22 cellular contexts compared by ENCODE assay signal in the genomic region with DNA sequence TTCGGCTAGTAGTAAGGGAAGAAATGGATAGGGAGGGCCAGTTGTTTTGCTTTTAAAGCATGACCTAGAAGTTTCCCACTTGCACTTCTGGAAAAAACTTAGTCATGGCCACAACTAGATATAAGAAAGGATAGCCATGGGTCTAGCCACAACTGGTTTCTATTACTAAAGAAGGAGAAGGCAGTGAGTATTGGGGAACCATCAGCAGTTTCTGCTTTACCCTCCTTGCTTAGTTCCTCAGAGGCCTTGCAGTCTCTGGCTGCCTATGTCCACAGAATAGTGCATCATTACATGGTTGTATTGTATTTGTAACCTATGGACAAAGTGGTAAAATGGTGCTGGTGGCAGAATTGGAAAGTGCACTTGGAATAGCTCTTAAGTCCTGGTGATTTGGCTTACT.
"Had no signal": no experiment of that assay in that cellular context is flagged by ENCODE, and none has a peak within 500 bp of the region (broad histone marks: within the 10 kb centered on the region; RNA-seq: fewer than 3 reads in every experiment).

No MANE protein-coding gene starts in this region.

- H3K36me3 ChIP-seq: esophagus squamous epithelium, gastrocnemius medialis, heart right ventricle, left lung, lower lobe of right lung had no signal

- H3K4me1 ChIP-seq: esophagus squamous epithelium, gastrocnemius medialis, heart right ventricle, left lung, lower lobe of right lung had no signal

- H3K4me3 ChIP-seq: esophagus squamous epithelium, gastrocnemius medialis, heart right ventricle, left lung, lower lobe of right lung, mucosa of descending colon had no signal

- H3K9me3 ChIP-seq: gastrocnemius medialis, mucosa of descending colon had no signal

- DNase-seq: cortex of kidney; effector CD8-positive, alpha-beta T cell; effector memory CD8-positive, alpha-beta T cell; endodermal cell; erythroblast; esophagus squamous epithelium; foreskin fibroblast; foreskin melanocyte; gastrocnemius medialis; glutamatergic neuron; head of caudate nucleus; heart right ventricle; hippocampal formation; left cardiac atrium; left lung; left ventricle myocardium superior; lower lobe of right lung; mesenchymal stem cell; mucosa of descending colon; naive thymus-derived CD4-positive, alpha-beta T cell; natural killer cell had no signal

- H3K27ac ChIP-seq: epithelial cell of prostate, esophagus squamous epithelium, gastrocnemius medialis, heart right ventricle, left lung, lower lobe of right lung had no signal

- H3K27me3 ChIP-seq: esophagus squamous epithelium, gastrocnemius medialis, heart right ventricle, left lung had no signal
